Comparison of ENCODE assay signal across 8 cellular contexts in the genomic region with DNA sequence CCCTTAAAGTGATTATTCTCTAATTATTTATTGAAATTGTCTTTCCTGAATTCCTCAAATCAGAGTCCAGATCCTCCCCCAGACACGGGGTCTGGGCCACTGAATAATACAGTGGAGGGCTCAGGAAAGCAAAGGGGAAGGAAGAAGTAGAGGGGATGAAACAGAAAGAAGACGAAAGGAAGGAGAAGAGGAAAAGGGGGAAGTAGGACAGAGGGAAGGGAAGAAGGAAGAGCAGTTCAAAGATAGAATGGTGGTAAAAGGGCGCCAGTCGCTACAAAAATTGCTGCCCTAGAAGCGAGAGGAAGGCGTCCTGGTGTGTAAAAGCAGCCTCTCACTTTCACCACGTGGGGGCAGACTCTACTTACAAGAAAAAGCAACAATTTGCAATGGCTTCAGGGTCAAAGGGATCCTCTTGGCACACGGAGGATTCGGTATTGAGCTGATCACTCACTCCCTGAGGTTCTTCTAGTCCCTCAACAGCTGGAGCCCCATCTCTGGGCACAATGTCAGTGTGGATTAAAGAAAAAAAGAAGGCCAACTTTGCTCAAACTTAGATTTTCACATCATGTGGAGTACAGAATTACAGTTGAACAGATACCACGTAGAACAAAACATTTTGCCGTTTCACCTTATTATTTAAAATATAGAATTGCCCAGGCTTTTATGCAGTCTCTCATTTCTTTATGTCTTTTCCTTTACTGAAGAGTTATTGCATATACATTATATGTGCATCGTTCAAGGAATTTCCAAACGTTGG. TPM values are rescaled to one million over a fixed set of nuclear protein-coding genes. Genes with fewer than 3 reads are reported as not detected.
DNase-seq lines count a peak whose midpoint lies in the region; ATAC-seq and TF ChIP-seq lines count a peak whose summit lies in the region.

No MANE protein-coding gene starts in this region.

- peaks cover 26% of the 10 kb centered on the region for H3K4me1 Mint-ChIP-seq in HFFc6 (ENCODE audit: low read depth)

- no peak overlapping the region for H3K27ac Mint-ChIP-seq in HFFc6

- TF ChIP-seq CTCF in HFFc6 (IDR thresholded peaks at IDR 0.05), result peak; percentile 89

- H3K9me3 Mint-ChIP-seq in HFFc6, result no peaks in the 10 kb centered on the region

- no peaks in the 10 kb centered on the region for H3K36me3 Mint-ChIP-seq in HFFc6 (ENCODE audit: low read depth)

- no peak for ATAC-seq in GM19463 (IDR thresholded peaks at IDR 0.05; ENCODE audit: unreplicated experiment)

- H3K4me3 Mint-ChIP-seq in HFFc6, result no peak overlapping the region

- H3K4me3 ChIP-seq in skeletal muscle cell (ENCODE audit: low read depth, low read length), result no peak overlapping the region

- DNase-seq in EH (ENCODE audit: low read depth) (peak; percentile 74), HFFc6 (peak; percentile 59), NCI-H1694 treated with DMSO at 0.1 percent for 48 hours (lab: John Stamatoyannopoulos, UW) (peak; percentile 90), T-helper 2 cell (peak; percentile 12 to 84 (median 37)), amniotic stem cell (lab: John Stamatoyannopoulos, UW) (peak; percentile 60), hepatic stellate cell (ENCODE audit: low spot score) (peak; percentile 38), skeletal muscle cell (ENCODE audit: low read depth) (peak; percentile 52)

- peaks cover 10% of the 10 kb centered on the region for H3K27me3 Mint-ChIP-seq in HFFc6 (ENCODE audit: insufficient read depth)

RNA-seq across cellular contexts. Expression of gene NPVF, which starts 31.4 kb away (rescaled TPM):
- not detected for total RNA-seq in HFFc6 (2021; fragmentation: NEBNext Ultra II Directional; extraction: Animal tissue kit (Norgen Biotek cat#: 25700))

Comparison
In these comparisons a context has a peak if more than half of its experiments do, and no peak if none do; other contexts are left out.
1. DNase-seq: peak in every context shown above with its lines; median percentile 90 in NCI-H1694 treated with DMSO at 0.1 percent for 48 hours; 74 in EH; 60 in amniotic stem cell; 59 in HFFc6; 52 in skeletal muscle cell; 38 in hepatic stellate cell; 37 in T-helper 2 cell.